Comparison of ENCODE assay signal across 1 cellular context in the genomic region with DNA sequence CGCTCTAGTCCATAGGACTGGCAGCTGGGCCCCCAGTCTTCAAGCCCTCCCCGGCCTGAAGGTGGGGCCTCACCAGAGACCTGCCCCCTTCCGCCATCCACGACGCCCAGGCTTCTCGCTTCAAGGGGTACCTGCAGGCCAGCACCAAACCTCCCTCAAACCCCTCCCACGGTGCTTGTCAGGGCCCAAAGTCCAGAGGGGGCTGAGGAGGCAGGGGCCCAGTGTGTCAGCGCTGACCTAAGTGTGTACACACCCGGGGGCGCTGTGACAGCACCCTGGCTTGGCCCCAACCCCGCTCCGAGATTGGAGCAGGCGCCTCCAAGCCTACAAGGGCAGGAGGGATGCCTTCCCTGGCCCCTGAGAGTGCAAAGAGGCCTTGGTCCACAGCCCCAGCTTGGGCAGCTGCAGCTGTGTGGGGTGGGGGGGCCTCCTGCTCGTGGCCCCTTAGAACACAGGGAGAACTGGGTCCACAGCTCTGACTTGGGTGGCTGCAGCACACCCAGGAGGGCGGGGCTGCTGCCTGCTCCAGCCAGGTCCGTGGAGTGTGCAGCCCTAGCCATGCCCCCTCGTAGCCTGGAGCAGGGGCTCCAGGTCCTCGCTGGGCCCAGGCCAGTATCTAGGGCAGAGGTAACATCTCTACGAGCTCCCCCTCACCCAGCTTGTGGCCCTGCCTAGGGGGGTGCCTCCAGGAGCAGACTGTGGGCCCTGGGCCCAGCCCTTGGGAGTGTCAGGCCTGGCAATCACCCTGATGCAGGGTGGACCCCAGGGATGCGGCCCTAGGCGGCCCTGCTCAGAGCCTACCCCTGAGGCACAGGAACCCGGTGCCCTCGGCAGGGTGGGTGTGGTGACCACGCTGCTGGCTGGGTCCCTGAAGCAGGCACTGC.
A peak's percentile ranks its signal among the peaks of the same experiment; 100 is the strongest.
TF ChIP-seq lines count a peak whose summit lies in the region.

No MANE protein-coding gene starts in this region.

TF ChIP-seq in HepG2, 621 proteins besides CTCF, POLR2A, EP300 and RAD21 (continued from another document and continues in another):
- TF ChIP-seq ZMYM4 (CRISPR knock-in tag; IDR thresholded peaks at IDR 0.05) = peak; percentile 91
- no peak for TF ChIP-seq ZNF383 (CRISPR knock-in tag; IDR thresholded peaks at IDR 0.05; ENCODE audit: borderline replicate concordance)
- 0 out of 2 replicates have a peak, but pooled peaks have one; percentile 24 for TF ChIP-seq MLX (CRISPR knock-in tag; IDR thresholded peaks at IDR 0.05)
- peak; percentile 75; the same call in 1 of the 2 replicates for TF ChIP-seq ZNF609 (CRISPR knock-in tag; IDR thresholded peaks at IDR 0.05; ENCODE audit: borderline replicate concordance)
- 0 out of 2 replicates have a peak, but pooled peaks have one; percentile 46 for TF ChIP-seq ZNF513 (CRISPR knock-in tag; conservative IDR thresholded peaks at IDR 0.05)
- TF ChIP-seq ADNP (CRISPR knock-in tag; IDR thresholded peaks at IDR 0.05) = no peak
- peak; percentile 92 for TF ChIP-seq ZBTB7B (CRISPR knock-in tag; IDR thresholded peaks at IDR 0.05)
- no peak for TF ChIP-seq HNRNPUL1 (IDR thresholded peaks at IDR 0.05; ENCODE audit: low read depth, low read length)
- TF ChIP-seq ZNF224 (CRISPR knock-in tag; IDR thresholded peaks at IDR 0.05) = no peak
- TF ChIP-seq, protein P1, sequence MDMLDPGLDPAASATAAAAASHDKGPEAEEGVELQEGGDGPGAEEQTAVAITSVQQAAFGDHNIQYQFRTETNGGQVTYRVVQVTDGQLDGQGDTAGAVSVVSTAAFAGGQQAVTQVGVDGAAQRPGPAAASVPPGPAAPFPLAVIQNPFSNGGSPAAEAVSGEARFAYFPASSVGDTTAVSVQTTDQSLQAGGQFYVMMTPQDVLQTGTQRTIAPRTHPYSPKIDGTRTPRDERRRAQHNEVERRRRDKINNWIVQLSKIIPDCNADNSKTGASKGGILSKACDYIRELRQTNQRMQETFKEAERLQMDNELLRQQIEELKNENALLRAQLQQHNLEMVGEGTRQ (IDR thresholded peaks at IDR 0.05; ENCODE audit: low read depth, low read length) = no peak
- TF ChIP-seq, protein P1 (CRISPR knock-in tag; IDR thresholded peaks at IDR 0.05; ENCODE audit: borderline replicate concordance) = no peak
- TF ChIP-seq, protein P2, sequence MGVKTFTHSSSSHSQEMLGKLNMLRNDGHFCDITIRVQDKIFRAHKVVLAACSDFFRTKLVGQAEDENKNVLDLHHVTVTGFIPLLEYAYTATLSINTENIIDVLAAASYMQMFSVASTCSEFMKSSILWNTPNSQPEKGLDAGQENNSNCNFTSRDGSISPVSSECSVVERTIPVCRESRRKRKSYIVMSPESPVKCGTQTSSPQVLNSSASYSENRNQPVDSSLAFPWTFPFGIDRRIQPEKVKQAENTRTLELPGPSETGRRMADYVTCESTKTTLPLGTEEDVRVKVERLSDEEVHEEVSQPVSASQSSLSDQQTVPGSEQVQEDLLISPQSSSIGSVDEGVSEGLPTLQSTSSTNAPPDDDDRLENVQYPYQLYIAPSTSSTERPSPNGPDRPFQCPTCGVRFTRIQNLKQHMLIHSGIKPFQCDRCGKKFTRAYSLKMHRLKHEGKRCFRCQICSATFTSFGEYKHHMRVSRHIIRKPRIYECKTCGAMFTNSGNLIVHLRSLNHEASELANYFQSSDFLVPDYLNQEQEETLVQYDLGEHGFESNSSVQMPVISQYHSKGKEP (CRISPR knock-in tag; IDR thresholded peaks at IDR 0.05) = no peak
- peak; percentile 45; the same call in 1 of the 2 replicates for TF ChIP-seq PHF8 (CRISPR knock-in tag; IDR thresholded peaks at IDR 0.05)
- no peak for TF ChIP-seq ZNF543 (CRISPR knock-in tag; IDR thresholded peaks at IDR 0.05)
- no peak for TF ChIP-seq ZBTB46 (CRISPR knock-in tag; IDR thresholded peaks at IDR 0.05; ENCODE audit: borderline replicate concordance)
- TF ChIP-seq RFX3 (CRISPR knock-in tag; IDR thresholded peaks at IDR 0.05) = no peak
- TF ChIP-seq RBFOX2 (IDR thresholded peaks at IDR 0.05; ENCODE audit: low read depth, low read length) = peak; percentile 74
- TF ChIP-seq, protein P3, sequence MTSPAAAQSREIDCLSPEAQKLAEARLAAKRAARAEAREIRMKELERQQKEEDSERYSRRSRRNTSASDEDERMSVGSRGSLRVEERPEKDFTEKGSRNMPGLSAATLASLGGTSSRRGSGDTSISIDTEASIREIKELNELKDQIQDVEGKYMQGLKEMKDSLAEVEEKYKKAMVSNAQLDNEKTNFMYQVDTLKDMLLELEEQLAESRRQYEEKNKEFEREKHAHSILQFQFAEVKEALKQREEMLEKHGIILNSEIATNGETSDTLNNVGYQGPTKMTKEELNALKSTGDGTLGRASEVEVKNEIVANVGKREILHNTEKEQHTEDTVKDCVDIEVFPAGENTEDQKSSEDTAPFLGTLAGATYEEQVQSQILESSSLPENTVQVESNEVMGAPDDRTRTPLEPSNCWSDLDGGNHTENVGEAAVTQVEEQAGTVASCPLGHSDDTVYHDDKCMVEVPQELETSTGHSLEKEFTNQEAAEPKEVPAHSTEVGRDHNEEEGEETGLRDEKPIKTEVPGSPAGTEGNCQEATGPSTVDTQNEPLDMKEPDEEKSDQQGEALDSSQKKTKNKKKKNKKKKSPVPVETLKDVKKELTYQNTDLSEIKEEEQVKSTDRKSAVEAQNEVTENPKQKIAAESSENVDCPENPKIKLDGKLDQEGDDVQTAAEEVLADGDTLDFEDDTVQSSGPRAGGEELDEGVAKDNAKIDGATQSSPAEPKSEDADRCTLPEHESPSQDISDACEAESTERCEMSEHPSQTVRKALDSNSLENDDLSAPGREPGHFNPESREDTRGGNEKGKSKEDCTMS (CRISPR knock-in tag; conservative IDR thresholded peaks at IDR 0.05) = no peak
- TF ChIP-seq ATF7 (IDR thresholded peaks at IDR 0.05) = no peak
- TF ChIP-seq ATF7 (CRISPR knock-in tag; IDR thresholded peaks at IDR 0.05) = peak; percentile 81
- no peak for TF ChIP-seq ZSCAN30 (CRISPR knock-in tag; IDR thresholded peaks at IDR 0.05)
- TF ChIP-seq ZNF598 (CRISPR knock-in tag; IDR thresholded peaks at IDR 0.05; ENCODE audit: borderline replicate concordance) = peak; percentile 74; the same call in 1 of the 2 replicates
- no peak for TF ChIP-seq SATB2 (CRISPR knock-in tag; IDR thresholded peaks at IDR 0.05)
- TF ChIP-seq ZNF251 (CRISPR knock-in tag; IDR thresholded peaks at IDR 0.05) = no peak
- peak; percentile 62; the same call in 1 of the 2 replicates for TF ChIP-seq ZNF580 (CRISPR knock-in tag; IDR thresholded peaks at IDR 0.05; ENCODE audit: borderline replicate concordance, low read depth)
- TF ChIP-seq MXD3 (CRISPR knock-in tag; IDR thresholded peaks at IDR 0.05) = no peak
- peak; percentile 37; the same call in 1 of the 2 replicates for TF ChIP-seq SMAD9 (CRISPR knock-in tag; IDR thresholded peaks at IDR 0.05)
- TF ChIP-seq, protein P4, sequence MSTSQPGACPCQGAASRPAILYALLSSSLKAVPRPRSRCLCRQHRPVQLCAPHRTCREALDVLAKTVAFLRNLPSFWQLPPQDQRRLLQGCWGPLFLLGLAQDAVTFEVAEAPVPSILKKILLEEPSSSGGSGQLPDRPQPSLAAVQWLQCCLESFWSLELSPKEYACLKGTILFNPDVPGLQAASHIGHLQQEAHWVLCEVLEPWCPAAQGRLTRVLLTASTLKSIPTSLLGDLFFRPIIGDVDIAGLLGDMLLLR (CRISPR knock-in tag; IDR thresholded peaks at IDR 0.05) = no peak; the same call in 1 of the 2 replicates
- TF ChIP-seq ETV5 (CRISPR knock-in tag; IDR thresholded peaks at IDR 0.05; ENCODE audit: borderline replicate concordance) = peak; percentile 23; the same call in 1 of the 2 replicates
- TF ChIP-seq, protein P5, sequence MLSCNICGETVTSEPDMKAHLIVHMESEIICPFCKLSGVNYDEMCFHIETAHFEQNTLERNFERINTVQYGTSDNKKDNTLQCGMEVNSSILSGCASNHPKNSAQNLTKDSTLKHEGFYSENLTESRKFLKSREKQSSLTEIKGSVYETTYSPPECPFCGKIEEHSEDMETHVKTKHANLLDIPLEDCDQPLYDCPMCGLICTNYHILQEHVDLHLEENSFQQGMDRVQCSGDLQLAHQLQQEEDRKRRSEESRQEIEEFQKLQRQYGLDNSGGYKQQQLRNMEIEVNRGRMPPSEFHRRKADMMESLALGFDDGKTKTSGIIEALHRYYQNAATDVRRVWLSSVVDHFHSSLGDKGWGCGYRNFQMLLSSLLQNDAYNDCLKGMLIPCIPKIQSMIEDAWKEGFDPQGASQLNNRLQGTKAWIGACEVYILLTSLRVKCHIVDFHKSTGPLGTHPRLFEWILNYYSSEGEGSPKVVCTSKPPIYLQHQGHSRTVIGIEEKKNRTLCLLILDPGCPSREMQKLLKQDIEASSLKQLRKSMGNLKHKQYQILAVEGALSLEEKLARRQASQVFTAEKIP (CRISPR knock-in tag; IDR thresholded peaks at IDR 0.05; ENCODE audit: borderline replicate concordance) = no peak
- no peak for TF ChIP-seq SMAD3 (CRISPR knock-in tag; IDR thresholded peaks at IDR 0.05)
